ENCODE assay signal across 21 cellular contexts in the genomic region with DNA sequence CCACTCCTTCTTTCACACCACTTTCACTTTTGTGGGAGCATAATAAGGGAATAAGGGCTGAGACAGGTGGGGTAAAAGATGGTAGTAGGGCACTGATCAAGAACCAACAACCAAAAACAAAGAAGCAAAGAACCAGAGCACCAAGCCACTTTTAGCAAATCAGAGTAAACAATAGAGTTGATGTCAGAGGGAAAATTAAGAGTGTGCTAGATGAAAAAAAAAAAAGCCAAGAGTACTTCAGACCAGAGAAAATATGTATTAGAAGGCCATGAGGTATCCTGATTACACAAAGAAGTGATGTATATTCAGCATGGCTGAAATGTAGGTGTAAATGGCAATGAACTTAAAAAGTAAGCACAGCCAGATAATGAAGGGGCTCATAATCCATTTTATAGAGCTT.
DNase-seq lines count a peak whose midpoint lies in the region; ATAC-seq and TF ChIP-seq lines count a peak whose summit lies in the region.
"Had no signal": no experiment of that assay in that cellular context is flagged by ENCODE, and none has a peak within 500 bp of the region (broad histone marks: within the 10 kb centered on the region; RNA-seq: fewer than 3 reads in every experiment).

No MANE protein-coding gene starts in this region.

- intact Hi-C loops in left lung (cut with DNase I): no loop called here

- no peaks in the 10 kb centered on the region for H3K36me3 ChIP-seq in left lung
- H3K36me3 ChIP-seq: BE2C; BLaER1 treated with 17β-estradiol and CSF1 and Interleukin-3, amounts not matched to agents 10 nM and 100 nM had no signal

- H3K4me3 ChIP-seq in left lung: no peak overlapping the region
- H3K4me3 ChIP-seq: A549; BLaER1 treated with 17β-estradiol and CSF1 and Interleukin-3, amounts not matched to agents 10 nM and 100 nM had no signal

- no peaks in the 10 kb centered on the region for H3K27me3 ChIP-seq in left lung
- H3K27me3 ChIP-seq: BE2C; BLaER1 treated with 17β-estradiol and CSF1 and Interleukin-3, amounts not matched to agents 10 nM and 100 nM had no signal

- peak overlapping the region; percentile 1 for H3K4me3 Mint-ChIP-seq in T-helper 17 cell
- H3K4me3 Mint-ChIP-seq in progenitor cell of endocrine pancreas (ENCODE audit: low read depth): no peak overlapping the region
- H3K4me3 Mint-ChIP-seq: CD14-positive monocyte; CD4-positive, alpha-beta T cell; CD8-positive, alpha-beta memory T cell had no signal

- H3K9me3 ChIP-seq in T-helper 17 cell (ENCODE audit: control insufficient read depth, low read length, poor library complexity, severe bottlenecking): no peaks in the 10 kb centered on the region
- peaks cover 0 to 16% of the 10 kb centered on the region in 2 donors for H3K9me3 ChIP-seq in left lung
- H3K9me3 ChIP-seq: BE2C had no signal

- peaks cover 7% of the 10 kb centered on the region for H3K9me3 Mint-ChIP-seq in progenitor cell of endocrine pancreas (ENCODE audit: low read depth)
- H3K9me3 Mint-ChIP-seq: CD4-positive, alpha-beta T cell had no signal

- TF ChIP-seq CTCF in left lung (IDR thresholded peaks at IDR 0.05) (no peak), progenitor cell of endocrine pancreas (IDR thresholded peaks at IDR 0.05; ENCODE audit: unreplicated experiment) (no peak)

- H3K36me3 Mint-ChIP-seq in T-helper 17 cell (ENCODE audit: low read depth) (no peaks in the 10 kb centered on the region), progenitor cell of endocrine pancreas (ENCODE audit: insufficient read depth) (peaks cover 3% of the 10 kb centered on the region)
- H3K36me3 Mint-ChIP-seq: CD14-positive monocyte; CD8-positive, alpha-beta memory T cell had no signal

- H3K27ac Mint-ChIP-seq in T-helper 17 cell (no peak overlapping the region), progenitor cell of endocrine pancreas (peak overlapping the region; percentile 12)
- H3K27ac Mint-ChIP-seq: CD14-positive monocyte; CD4-positive, alpha-beta T cell; CD8-positive, alpha-beta memory T cell had no signal

- DNase-seq in DMS53 treated with DMSO at 0.1 percent for 48 hours (lab: John Stamatoyannopoulos, UW; ENCODE audit: unreplicated experiment): peak; percentile 11
- DNase-seq in T-helper 17 cell: no peak
- DNase-seq in left lung: no peak
- DNase-seq in progenitor cell of endocrine pancreas (ENCODE audit: low spot score, unreplicated experiment): no peak
- no peak for DNase-seq in superior temporal gyrus (ENCODE audit: extremely low spot score)
- DNase-seq in NCI-H1930 (lab: John Stamatoyannopoulos, UW): no peak
- no peak for DNase-seq in NCI-H128 (lab: John Stamatoyannopoulos, UW; ENCODE audit: unreplicated experiment)
- DNase-seq: 8988T; ACHN; AML-193; BE2C; CD4-positive, alpha-beta T cell; CD8-positive, alpha-beta memory T cell; DMS 273 treated with DMSO at 0.1 percent for 48 hours; DND-41; GOT3; H7; HCEC 1CT had no signal

- no peaks in the 10 kb centered on the region for H3K4me1 Mint-ChIP-seq in T-helper 17 cell
- H3K4me1 Mint-ChIP-seq in progenitor cell of endocrine pancreas (ENCODE audit: low read depth): peaks cover 7% of the 10 kb centered on the region
- H3K4me1 Mint-ChIP-seq: CD14-positive monocyte; CD8-positive, alpha-beta memory T cell had no signal

- no peaks in the 10 kb centered on the region for H3K4me1 ChIP-seq in left lung
- H3K4me1 ChIP-seq: A549; BLaER1 treated with 17β-estradiol and CSF1 and Interleukin-3, amounts not matched to agents 10 nM and 100 nM had no signal

- H3K27ac ChIP-seq in left lung: no peak overlapping the region
- H3K27ac ChIP-seq: A549; BLaER1 treated with 17β-estradiol and CSF1 and Interleukin-3, amounts not matched to agents 10 nM and 100 nM had no signal

- ATAC-seq in T-helper 17 cell (no peak), left lung (peak; percentile 80)
- ATAC-seq: A549 had no signal

- H3K27me3 Mint-ChIP-seq in T-helper 17 cell (peaks cover 14% of the 10 kb centered on the region), progenitor cell of endocrine pancreas (no peaks in the 10 kb centered on the region)
